In genomic region chr16:61909074-61909473, GRCh38 we compare ENCODE assay signal across 18 cellular contexts.
"Had no signal": no experiment of that assay in that cellular context is flagged by ENCODE, and none has a peak within 500 bp of the region (broad histone marks: within the 10 kb centered on the region; RNA-seq: fewer than 3 reads in every experiment).

No MANE protein-coding gene starts in this region.

- H3K27ac ChIP-seq: coronary artery, foreskin keratinocyte, heart right ventricle, right atrium auricular region, tibial artery, upper lobe of left lung, uterus had no signal

- DNase-seq: effector CD4-positive, alpha-beta T cell; endodermal cell; erythroblast; foreskin keratinocyte; hypothalamus; natural killer cell; stimulated activated CD4-positive, alpha-beta T cell treated with anti-CD3 and anti-CD28 coated beads, Interleukin-2, amount 100 ng/mL, for 48 hours; stimulated activated naive CD4-positive, alpha-beta T cell treated with Interleukin-2 at 50 U/mL for 16 hours; upper lobe of left lung; uterus had no signal

- H3K36me3 ChIP-seq: heart right ventricle, right atrium auricular region, tibial artery, upper lobe of left lung, uterus had no signal

- H3K9me3 ChIP-seq: right atrium auricular region, tibial artery, upper lobe of left lung, uterus had no signal

- ATAC-seq: foreskin keratinocyte, heart right ventricle, left lobe of liver, natural killer cell had no signal

- H3K27me3 ChIP-seq: foreskin keratinocyte, heart right ventricle, right atrium auricular region, tibial artery, upper lobe of left lung, uterus had no signal

- FAIRE-seq: endothelial cell of umbilical vein, islet of Langerhans had no signal

- H3K4me1 ChIP-seq: foreskin keratinocyte, heart right ventricle, right atrium auricular region, upper lobe of left lung, uterus had no signal

- H3K4me3 ChIP-seq: coronary artery, heart right ventricle, right atrium auricular region, smooth muscle cell, tibial artery, upper lobe of left lung, uterus had no signal
